Comparison of ENCODE assay signal across 14 cellular contexts in genomic region chr7:5779108-5779507, GRCh38. TPM values are rescaled to one million over a fixed set of nuclear protein-coding genes. Genes with fewer than 3 reads are reported as not detected.
DNase-seq lines count a peak whose midpoint lies in the region; ATAC-seq, FAIRE-seq and TF ChIP-seq lines count a peak whose summit lies in the region.
"Had no signal": no experiment of that assay in that cellular context is flagged by ENCODE, and none has a peak within 500 bp of the region (broad histone marks: within the 10 kb centered on the region; RNA-seq: fewer than 3 reads in every experiment).

No MANE protein-coding gene starts in this region.

- H3K9me3 Mint-ChIP-seq in activated T-cell treated with anti-CD3 and anti-CD28 coated beads, Interleukin-2, amount 50 U/mL, for 4 hours = no peaks in the 10 kb centered on the region
- H3K9me3 Mint-ChIP-seq in effector memory CD8-positive, alpha-beta T cell = no peaks in the 10 kb centered on the region

- no peaks in the 10 kb centered on the region for H3K27me3 ChIP-seq in skeletal muscle satellite cell (ENCODE audit: control insufficient read depth, insufficient read depth, low read length)
- H3K27me3 ChIP-seq: transverse colon had no signal

- H3K36me3 Mint-ChIP-seq in activated T-cell treated with anti-CD3 and anti-CD28 coated beads, Interleukin-2, amount 50 U/mL, for 4 hours (ENCODE audit: insufficient read depth) = peaks cover 15% of the 10 kb centered on the region
- H3K36me3 Mint-ChIP-seq in effector memory CD8-positive, alpha-beta T cell (ENCODE audit: insufficient read depth) = peaks cover 24% of the 10 kb centered on the region

- H3K9ac ChIP-seq in skeletal muscle satellite cell (ENCODE audit: low read depth, low read length) = no peak overlapping the region

- peak overlapping the region; percentile 89 for H3K4me2 ChIP-seq in skeletal muscle satellite cell (ENCODE audit: low read length)

- H3K9me3 ChIP-seq in skeletal muscle satellite cell (replicated peaks; ENCODE audit: low read length) = no peaks in the 10 kb centered on the region
- H3K9me3 ChIP-seq: transverse colon had no signal

- peak overlapping the region; percentile 62 for H3K4me3 Mint-ChIP-seq in activated T-cell treated with anti-CD3 and anti-CD28 coated beads, Interleukin-2, amount 50 U/mL, for 4 hours
- H3K4me3 Mint-ChIP-seq in effector memory CD8-positive, alpha-beta T cell = peak overlapping the region; percentile 6 to 47

- intact Hi-C loops in cardiac septum (cut with DNase I) = no loop called here

- peaks cover 55% of the 10 kb centered on the region for H3K4me1 Mint-ChIP-seq in activated T-cell treated with anti-CD3 and anti-CD28 coated beads, Interleukin-2, amount 50 U/mL, for 4 hours (ENCODE audit: low read depth)
- peaks cover 41 to 50% of the 10 kb centered on the region in 2 donors for H3K4me1 Mint-ChIP-seq in effector memory CD8-positive, alpha-beta T cell (ENCODE audit: low read depth in 2 of 2)

- peak overlapping the region; percentile 4 to 49 for H3K27ac Mint-ChIP-seq in effector memory CD8-positive, alpha-beta T cell

- TF ChIP-seq POLR2A in NB4 (IDR thresholded peaks at IDR 0.05; ENCODE audit: extremely low read depth, insufficient read length) = no peak
- no peak for TF ChIP-seq POLR2A in GM12892 (IDR thresholded peaks at IDR 0.05; ENCODE audit: low read depth, low read length)

- no peaks in the 10 kb centered on the region for H3K27me3 Mint-ChIP-seq in activated T-cell treated with anti-CD3 and anti-CD28 coated beads, Interleukin-2, amount 50 U/mL, for 4 hours (ENCODE audit: low read depth)
- H3K27me3 Mint-ChIP-seq in effector memory CD8-positive, alpha-beta T cell = no peaks in the 10 kb centered on the region

- ATAC-seq in activated T-cell treated with anti-CD3 and anti-CD28 coated beads, Interleukin-2, amount 50 U/mL, for 4 hours = no peak
- ATAC-seq in effector memory CD8-positive, alpha-beta T cell (replicated peaks) = no peak

- H3K4me1 ChIP-seq in skeletal muscle satellite cell (ENCODE audit: control insufficient read depth, insufficient read depth, low read length) = peaks cover 12% of the 10 kb centered on the region

- H3K4me3 ChIP-seq in NB4 (ENCODE audit: low read depth, low read length) (no peak overlapping the region), skeletal muscle satellite cell (ENCODE audit: low read length) (no peak overlapping the region)
- H3K4me3 ChIP-seq: transverse colon had no signal

- H3K36me3 ChIP-seq in skeletal muscle satellite cell (ENCODE audit: insufficient read depth, low read length) = peaks cover 4% of the 10 kb centered on the region
- H3K36me3 ChIP-seq: transverse colon had no signal

- no peak for FAIRE-seq in GM12892 (lab: Jason Lieb, UNC)

- DNase-seq in activated T-cell treated with anti-CD3 and anti-CD28 coated beads, Interleukin-2, amount 50 U/mL, for 4 hours = no peak
- DNase-seq in activated T-cell treated with anti-CD3 and anti-CD28 coated beads for 4 hours = no peak
- peak; percentile 39 for DNase-seq in NB4 (ENCODE audit: low read depth)
- no peak for DNase-seq in effector memory CD8-positive, alpha-beta T cell
- no peak for DNase-seq in NAMALWA (ENCODE audit: low spot score)
- DNase-seq in GM12892 (ENCODE audit: insufficient read length) = no peak
- no peak for DNase-seq in cardiac septum (ENCODE audit: low spot score)
- DNase-seq: amygdala, NCI-H1694, NCI-H510A treated with DMSO at 0.1 percent for 48 hours, posterior cingulate gyrus, T-helper 9 cell, transverse colon had no signal

- TF ChIP-seq CTCF in NB4 (IDR thresholded peaks at IDR 0.05; ENCODE audit: low read depth, low read length) = no peak

RNA-seq across cellular contexts. Expression of gene RNF216, which starts 2.4 kb away (rescaled TPM):
- total RNA-seq in activated T-cell treated with anti-CD3 and anti-CD28 coated beads, Interleukin-2, amount 50 U/mL, for 4 hours = 10 to 100 TPM; 41.4 to 44.2 (median 43.7) TPM
- total RNA-seq in skeletal muscle satellite cell (2012; rRNA removed) = 26.6 and 27.1 TPM in 2 replicates
- polyA plus RNA-seq in GM12892 (2012; ENCODE audit: missing spikeins) = 22.2 TPM
- total RNA-seq in cardiac septum = 33.7 TPM
